1 cellular context compared by ENCODE assay signal in the genomic region with DNA sequence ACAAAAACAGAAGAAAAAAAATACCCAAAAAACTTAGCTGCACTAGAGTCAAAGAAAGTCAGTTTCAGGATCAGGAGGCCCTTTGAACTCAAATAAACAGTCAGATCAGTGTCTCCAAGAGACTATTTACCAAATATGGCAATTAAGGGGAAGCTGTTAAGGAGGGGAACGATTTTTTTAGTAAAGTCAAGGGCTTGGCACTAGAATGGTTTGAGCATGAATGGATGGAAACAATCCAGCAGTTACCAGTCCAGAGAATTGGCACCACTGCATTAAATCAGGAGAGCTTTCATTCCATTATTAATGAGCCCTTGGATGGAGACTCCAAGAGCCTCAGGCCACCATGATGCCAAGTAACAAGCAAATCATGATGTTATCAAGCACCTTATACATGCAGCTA.
TF ChIP-seq lines count a peak whose summit lies in the region.

No MANE protein-coding gene starts in this region.

TF ChIP-seq in GM12878, 131 proteins besides CTCF, POLR2A, EP300 and RAD21:
- no peak for TF ChIP-seq CHD4 (IDR thresholded peaks at IDR 0.05)
- peak in 1 of 2 experiments; percentile 80; a peak in 2 of 4 replicates for TF ChIP-seq SRF (IDR thresholded peaks at IDR 0.05; ENCODE audit: low read depth in 2 of 2, low read length in 2 of 2)
- TF ChIP-seq SPI1 (IDR thresholded peaks at IDR 0.05; ENCODE audit: borderline replicate concordance, insufficient read depth, low read depth, low read length): no peak
TF ChIP-seq in GM12878: peak in this region for 1.
